Comparison of ENCODE assay signal across 25 cellular contexts in the genomic region with DNA sequence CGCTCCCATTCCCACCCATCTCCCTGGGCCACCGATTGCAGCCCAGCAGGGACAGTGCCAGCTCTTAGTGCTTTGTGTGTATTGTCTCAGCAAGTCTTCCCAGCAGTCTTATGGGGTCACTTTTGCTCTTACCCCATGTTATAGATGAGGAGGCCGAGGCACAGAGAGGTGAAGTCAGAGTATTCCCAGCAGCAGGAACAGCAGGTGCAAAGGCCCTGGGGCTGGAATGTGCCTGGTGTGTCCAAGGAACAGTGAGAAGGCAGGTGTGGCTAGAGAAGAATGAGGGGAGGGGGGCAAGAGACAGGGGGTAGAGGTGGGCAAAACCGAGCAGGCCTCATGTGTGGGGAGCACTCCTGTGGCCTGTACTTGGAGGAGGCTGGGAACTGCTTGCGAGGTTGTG.
"Had no signal": no experiment of that assay in that cellular context is flagged by ENCODE, and none has a peak within 500 bp of the region (broad histone marks: within the 10 kb centered on the region; RNA-seq: fewer than 3 reads in every experiment).

No MANE protein-coding gene starts in this region.

- H3K4me3 ChIP-seq: adrenal gland, ascending aorta, dorsolateral prefrontal cortex, left ventricle myocardium inferior, stomach, suprapubic skin, tibial nerve had no signal

- H3K27ac ChIP-seq: suprapubic skin, tibial nerve had no signal

- H3K9me3 Mint-ChIP-seq: activated CD4-positive, alpha-beta memory T cell treated with anti-CD3 and anti-CD28 coated beads, Interleukin-2, amount 10 ng/mL, durations not matched to agents 7 days and 5 days; activated CD4-positive, alpha-beta T cell treated with anti-CD3 and anti-CD28 coated beads, Interleukin-2, amount 10 ng/mL, durations not matched to agents 24 days and 14 days; effector memory CD8-positive, alpha-beta T cell; natural killer cell treated with Interleukin-12 subunit alpha and Interleukin-12 subunit beta and Interleukin-15 and Interleukin-18, amount 100 ng/mL, for 72 hours; stimulated activated memory B cell treated with anti-CD40 and anti-IgM and Interleukin-4, amounts not matched to agents 10 μg/mL and 1 μg/mL and 100 μg/mL, for 72 hours had no signal

- H3K36me3 ChIP-seq: adrenal gland, ascending aorta, left ventricle myocardium inferior, stomach, suprapubic skin, tibial nerve had no signal

- H3K4me3 Mint-ChIP-seq: activated CD4-positive, alpha-beta memory T cell treated with anti-CD3 and anti-CD28 coated beads, Interleukin-2, amount 10 ng/mL, durations not matched to agents 7 days and 5 days; activated CD4-positive, alpha-beta T cell treated with anti-CD3 and anti-CD28 coated beads, Interleukin-2, amount 10 ng/mL, durations not matched to agents 24 days and 14 days; activated naive CD8-positive, alpha-beta T cell; effector memory CD8-positive, alpha-beta T cell; natural killer cell treated with Interleukin-12 subunit alpha and Interleukin-12 subunit beta and Interleukin-15 and Interleukin-18, amount 100 ng/mL, for 72 hours; stimulated activated memory B cell treated with anti-CD40 and anti-IgM and Interleukin-4, amounts not matched to agents 10 μg/mL and 1 μg/mL and 100 μg/mL, for 72 hours had no signal

- H3K9me3 ChIP-seq: adrenal gland, ascending aorta, left ventricle myocardium inferior, stomach, suprapubic skin, tibial nerve had no signal

- ATAC-seq: activated CD4-positive, CD25-positive, alpha-beta regulatory T cell treated with anti-CD3 and anti-CD28 coated beads, Interleukin-2, amount 50 U/mL, for 24 hours; effector memory CD8-positive, alpha-beta T cell; esophagus mucosa; natural killer cell treated with Interleukin-12 subunit alpha and Interleukin-12 subunit beta and Interleukin-15 and Interleukin-18, amount 100 ng/mL, for 72 hours; sciatic nerve; stimulated activated memory B cell treated with anti-CD40 and anti-IgM and Interleukin-4, amounts not matched to agents 10 μg/mL and 1 μg/mL and 100 μg/mL, for 72 hours had no signal

- H3K27me3 ChIP-seq: adrenal gland, ascending aorta, dorsolateral prefrontal cortex, stomach, suprapubic skin, tibial nerve had no signal

- H3K27me3 Mint-ChIP-seq: activated CD4-positive, alpha-beta memory T cell treated with anti-CD3 and anti-CD28 coated beads, Interleukin-2, amount 10 ng/mL, durations not matched to agents 7 days and 5 days; activated CD4-positive, alpha-beta T cell treated with anti-CD3 and anti-CD28 coated beads, Interleukin-2, amount 10 ng/mL, durations not matched to agents 24 days and 14 days; activated naive CD8-positive, alpha-beta T cell; effector memory CD8-positive, alpha-beta T cell; natural killer cell treated with Interleukin-12 subunit alpha and Interleukin-12 subunit beta and Interleukin-15 and Interleukin-18, amount 100 ng/mL, for 72 hours; stimulated activated memory B cell treated with anti-CD40 and anti-IgM and Interleukin-4, amounts not matched to agents 10 μg/mL and 1 μg/mL and 100 μg/mL, for 72 hours had no signal

- H3K27ac Mint-ChIP-seq: activated CD4-positive, alpha-beta memory T cell treated with anti-CD3 and anti-CD28 coated beads, Interleukin-2, amount 10 ng/mL, durations not matched to agents 7 days and 5 days; activated CD4-positive, alpha-beta T cell treated with anti-CD3 and anti-CD28 coated beads, Interleukin-2, amount 10 ng/mL, durations not matched to agents 24 days and 14 days; activated naive CD8-positive, alpha-beta T cell; stimulated activated memory B cell treated with anti-CD40 and anti-IgM and Interleukin-4, amounts not matched to agents 10 μg/mL and 1 μg/mL and 100 μg/mL, for 72 hours had no signal

- H3K4me1 Mint-ChIP-seq: activated CD4-positive, alpha-beta memory T cell treated with anti-CD3 and anti-CD28 coated beads, Interleukin-2, amount 10 ng/mL, durations not matched to agents 7 days and 5 days; activated CD4-positive, alpha-beta T cell treated with anti-CD3 and anti-CD28 coated beads, Interleukin-2, amount 10 ng/mL, durations not matched to agents 24 days and 14 days; stimulated activated memory B cell treated with anti-CD40 and anti-IgM and Interleukin-4, amounts not matched to agents 10 μg/mL and 1 μg/mL and 100 μg/mL, for 72 hours had no signal

- H3K36me3 Mint-ChIP-seq: activated naive CD8-positive, alpha-beta T cell; natural killer cell treated with Interleukin-12 subunit alpha and Interleukin-12 subunit beta and Interleukin-15 and Interleukin-18, amount 100 ng/mL, for 72 hours; stimulated activated memory B cell treated with anti-CD40 and anti-IgM and Interleukin-4, amounts not matched to agents 10 μg/mL and 1 μg/mL and 100 μg/mL, for 72 hours had no signal

- DNase-seq: activated CD4-positive, alpha-beta memory T cell treated with anti-CD3 and anti-CD28 coated beads, Interleukin-2, amount 10 ng/mL, durations not matched to agents 7 days and 5 days; activated CD4-positive, alpha-beta T cell treated with anti-CD3 and anti-CD28 coated beads, Interleukin-2, amount 10 ng/mL, durations not matched to agents 24 days and 14 days; activated gamma-delta T cell treated with Interleukin-2 at 50 U/mL for 16 hours; activated T-cell treated with anti-CD3 and anti-CD28 coated beads, Interleukin-2, amount 50 U/mL, for 1 hour; adrenal gland; central memory CD4-positive, alpha-beta T cell; effector memory CD8-positive, alpha-beta T cell; foreskin melanocyte; glutamatergic neuron; hypothalamus; left ventricle myocardium inferior; midbrain; posterior cingulate gyrus; stimulated activated CD4-positive, alpha-beta T cell treated with anti-CD3 and anti-CD28 coated beads, Interleukin-2, amount 100 ng/mL, for 24 hours; stomach had no signal
